22 cellular contexts compared by ENCODE assay signal in the genomic region with DNA sequence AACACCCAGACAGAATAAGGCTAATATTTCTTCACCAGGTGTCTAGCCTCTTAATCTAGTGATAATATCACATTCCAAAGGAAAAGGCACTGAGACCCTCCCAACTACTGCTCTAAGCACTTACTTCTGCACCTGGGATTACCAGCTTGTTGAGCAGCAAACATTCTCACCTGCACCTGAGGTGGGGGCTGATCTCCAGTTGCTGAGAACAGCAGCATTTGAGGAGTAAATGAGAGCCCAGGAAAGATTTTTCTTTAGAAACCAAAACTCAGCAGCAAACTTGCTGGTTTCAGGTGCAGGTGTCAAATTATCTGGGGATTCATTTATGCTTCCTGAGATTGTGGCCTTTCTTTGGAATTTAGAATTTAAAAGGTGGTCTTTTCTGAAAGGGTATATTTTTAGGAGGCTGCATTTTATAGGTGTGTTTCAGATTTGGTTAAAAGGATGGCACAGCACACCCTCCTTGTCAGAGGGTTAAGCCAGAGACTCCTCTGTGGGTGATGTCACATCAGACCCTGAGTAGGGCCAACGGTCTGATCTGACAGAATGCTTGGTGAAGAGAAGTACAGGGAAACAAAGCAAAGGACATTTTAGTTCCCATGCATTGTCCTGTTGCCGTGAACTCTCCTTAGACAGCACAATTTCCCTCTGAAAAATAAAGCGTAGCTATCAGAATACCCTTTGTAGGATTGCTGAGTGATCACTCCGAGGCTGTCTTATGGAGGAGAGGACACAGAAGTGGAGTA.
"Had no signal": no experiment of that assay in that cellular context is flagged by ENCODE, and none has a peak within 500 bp of the region (broad histone marks: within the 10 kb centered on the region; RNA-seq: fewer than 3 reads in every experiment).

No MANE protein-coding gene starts in this region.

- ATAC-seq: activated T-cell treated with anti-CD3 and anti-CD28 coated beads, Interleukin-2, amount 50 U/mL, for 4 hours; T-cell had no signal

- DNase-seq: activated CD4-positive, alpha-beta memory T cell treated with anti-CD3 and anti-CD28 coated beads for 36 hours; activated CD4-positive, alpha-beta T cell treated with anti-CD3 and anti-CD28 coated beads, Interleukin-2, amount 10 ng/mL, durations not matched to agents 7 days and 5 days; activated CD4-positive, CD25-positive, alpha-beta regulatory T cell; activated CD8-positive, alpha-beta memory T cell treated with anti-CD3 and anti-CD28 coated beads for 24 hours; activated effector memory CD4-positive, alpha-beta T cell treated with anti-CD3 and anti-CD28 coated beads, Interleukin-2, amount 50 U/mL, for 16 hours; activated naive CD4-positive, alpha-beta T cell treated with anti-CD3 and anti-CD28 coated beads for 36 hours; activated T-cell treated with anti-CD3 and anti-CD28 coated beads, Interleukin-2, amount 50 U/mL, for 4 hours; amygdala; cortex of kidney; KBM-7; NCI-H1105; NCI-H1436; NCI-H187 treated with DMSO at 0.1 percent for 48 hours; NCI-H2081 treated with DMSO at 0.1 percent for 48 hours; NCI-H2171 treated with DMSO at 0.1 percent for 48 hours; NCI-H226; NCI-H526 treated with DMSO at 0.1 percent for 48 hours; OCI-M1; SIG-M5; T-cell; T-helper 2 cell; T1000 had no signal
